Comparison of ENCODE assay signal across 31 cellular contexts in the genomic region with DNA sequence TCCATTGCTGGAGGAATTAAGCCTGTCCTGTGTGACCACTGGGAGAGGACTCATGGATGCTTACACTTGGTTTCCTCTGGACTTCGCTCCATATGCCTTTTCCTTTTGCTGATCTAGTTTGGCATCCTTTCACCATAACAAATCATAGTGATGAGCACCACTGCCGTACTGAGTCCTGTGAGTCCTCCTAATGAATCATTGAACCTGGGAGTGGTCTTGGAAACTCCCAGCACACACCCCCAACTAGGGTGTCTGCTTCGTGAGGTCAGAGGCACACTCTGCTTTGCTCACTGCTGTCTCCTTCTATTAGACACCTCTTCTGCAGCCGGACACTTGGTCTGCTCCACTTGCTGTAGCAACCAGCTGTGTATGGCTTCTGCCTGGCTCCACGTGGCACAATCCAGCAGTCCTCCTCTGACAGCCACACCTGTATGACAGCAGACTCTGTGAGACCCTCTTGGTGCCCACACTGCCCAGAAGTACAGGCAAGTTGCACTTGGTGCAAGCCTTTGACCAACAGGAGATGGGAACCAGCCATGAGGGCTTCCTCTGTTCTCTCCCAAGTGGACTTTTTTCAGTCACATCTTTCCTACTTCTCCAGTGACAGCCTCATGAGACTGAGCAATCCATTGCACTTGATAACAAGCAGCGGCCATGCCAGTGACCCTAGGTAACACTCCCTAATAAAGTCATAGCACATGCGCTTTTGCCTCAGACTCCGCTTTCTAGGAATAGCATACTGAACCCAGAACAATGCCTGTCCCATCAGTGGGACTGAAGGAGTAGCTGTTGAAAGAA.
DNase-seq lines count a peak whose midpoint lies in the region; ATAC-seq and TF ChIP-seq lines count a peak whose summit lies in the region.
"Had no signal": no experiment of that assay in that cellular context is flagged by ENCODE, and none has a peak within 500 bp of the region (broad histone marks: within the 10 kb centered on the region; RNA-seq: fewer than 3 reads in every experiment).

No MANE protein-coding gene starts in this region.

- no peak for ATAC-seq in HG02610 (IDR thresholded peaks at IDR 0.05; ENCODE audit: unreplicated experiment)
- no peak for ATAC-seq in HG02870 (IDR thresholded peaks at IDR 0.05; ENCODE audit: unreplicated experiment)
- ATAC-seq: activated T-cell treated with anti-CD3 and anti-CD28 coated beads, Interleukin-2, amount 50 U/mL, for 72 hours; body of pancreas; stimulated activated naive CD8-positive, alpha-beta T cell treated with anti-CD3 and anti-CD28 coated beads, Interleukin-15, Interleukin-2, amounts not matched to agents 100 U/mL and 50 U/mL, for 24 hours; WTC11 had no signal

- POLR2A ChIA-PET in HEK293T (lab: Yijun Ruan, JAX), result no interaction called here

- CTCF ChIA-PET in HEK293T (lab: Yijun Ruan, JAX), result no interaction called here

- no peak overlapping the region for H3K4me3 Mint-ChIP-seq in chondrocyte (ENCODE audit: unreplicated experiment)
- H3K4me3 Mint-ChIP-seq: activated T-cell treated with anti-CD3 and anti-CD28 coated beads, Interleukin-2, amount 50 U/mL, for 72 hours; WTC11 had no signal

- H3K4me1 Mint-ChIP-seq in chondrocyte (ENCODE audit: low read depth), result peaks cover 15% of the 10 kb centered on the region
- H3K4me1 Mint-ChIP-seq: naive B cell, WTC11 had no signal

- H3K36me3 Mint-ChIP-seq in chondrocyte (ENCODE audit: low read depth), result peaks cover 2% of the 10 kb centered on the region
- H3K36me3 Mint-ChIP-seq: WTC11 had no signal

- peaks cover 9% of the 10 kb centered on the region for H3K27me3 Mint-ChIP-seq in chondrocyte (ENCODE audit: low read depth)

- TF ChIP-seq CTCF in C4-2B (conservative IDR thresholded peaks at IDR 0.05), result no peak
- TF ChIP-seq CTCF in chondrocyte (IDR thresholded peaks at IDR 0.05), result no peak

- DNase-seq in LHCN-M2 (ENCODE audit: low read depth) (peak; percentile 57), chondrocyte (ENCODE audit: low spot score) (peak; percentile 48), mesenteric fat pad (ENCODE audit: low spot score) (peak; percentile 49), SK-N-DZ (ENCODE audit: low spot score) (no peak), HEK293T (ENCODE audit: extremely low spot score) (no peak)
- DNase-seq: activated CD4-positive, alpha-beta T cell treated with anti-CD3 and anti-CD28 coated beads, Interleukin-2, amount 50 U/mL, for 1 hour; activated naive CD4-positive, alpha-beta T cell treated with Interleukin-2 at 50 U/mL for 16 hours; activated T-cell treated with anti-CD3 and anti-CD28 coated beads, Interleukin-2, amount 50 U/mL, for 72 hours; AML-193; DMS153; erythroblast; GF-D8; left lung; naive B cell; NCI-H1092 treated with DMSO at 0.1 percent for 48 hours; NCI-H187 treated with DMSO at 0.1 percent for 48 hours; NCI-H526; NK-92 treated with Interleukin-12 subunit alpha and Interleukin-12 subunit beta, amount 100 ng/mL, for 24 hours; SIG-M5; stimulated activated naive CD8-positive, alpha-beta T cell treated with anti-CD3 and anti-CD28 coated beads, Interleukin-15, Interleukin-2, amounts not matched to agents 100 U/mL and 50 U/mL, for 24 hours; T1000 had no signal

- H3K9me3 Mint-ChIP-seq in chondrocyte (ENCODE audit: low read depth), result peaks cover 10% of the 10 kb centered on the region

- H3K27ac ChIP-seq in C4-2B, result peak overlapping the region; percentile 92
- H3K27ac ChIP-seq: A549, body of pancreas, hepatocyte, HL-60, left lung, neutrophil, skin epidermis had no signal

- H3K27ac Mint-ChIP-seq in chondrocyte (ENCODE audit: unreplicated experiment), result no peak overlapping the region
- H3K27ac Mint-ChIP-seq: activated T-cell treated with anti-CD3 and anti-CD28 coated beads, Interleukin-2, amount 50 U/mL, for 72 hours; naive B cell; WTC11 had no signal

TF ChIP-seq in HEK293T, 16 proteins besides CTCF, POLR2A, EP300 and RAD21:
- no peak for TF ChIP-seq CTBP1 (IDR thresholded peaks at IDR 0.05; ENCODE audit: borderline replicate concordance)
- TF ChIP-seq ELF4 (IDR thresholded peaks at IDR 0.05), result no peak
- TF ChIP-seq FOXK2 (IDR thresholded peaks at IDR 0.05), result no peak
- no peak for TF ChIP-seq ZNF384 (IDR thresholded peaks at IDR 0.05)
- no peak for TF ChIP-seq FOXA1 (IDR thresholded peaks at IDR 0.05)
- no peak for TF ChIP-seq TARDBP (IDR thresholded peaks at IDR 0.05)
- no peak for TF ChIP-seq NFRKB (IDR thresholded peaks at IDR 0.05)
- TF ChIP-seq SUZ12 (IDR thresholded peaks at IDR 0.05), result no peak
- no peak for TF ChIP-seq SP1 (IDR thresholded peaks at IDR 0.05)
- TF ChIP-seq, protein P1, sequence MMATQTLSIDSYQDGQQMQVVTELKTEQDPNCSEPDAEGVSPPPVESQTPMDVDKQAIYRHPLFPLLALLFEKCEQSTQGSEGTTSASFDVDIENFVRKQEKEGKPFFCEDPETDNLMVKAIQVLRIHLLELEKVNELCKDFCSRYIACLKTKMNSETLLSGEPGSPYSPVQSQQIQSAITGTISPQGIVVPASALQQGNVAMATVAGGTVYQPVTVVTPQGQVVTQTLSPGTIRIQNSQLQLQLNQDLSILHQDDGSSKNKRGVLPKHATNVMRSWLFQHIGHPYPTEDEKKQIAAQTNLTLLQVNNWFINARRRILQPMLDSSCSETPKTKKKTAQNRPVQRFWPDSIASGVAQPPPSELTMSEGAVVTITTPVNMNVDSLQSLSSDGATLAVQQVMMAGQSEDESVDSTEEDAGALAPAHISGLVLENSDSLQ (IDR thresholded peaks at IDR 0.05), result no peak
- TF ChIP-seq BHLHE40 (IDR thresholded peaks at IDR 0.05; ENCODE audit: borderline replicate concordance), result no peak
- no peak for TF ChIP-seq LEF1 (IDR thresholded peaks at IDR 0.05; ENCODE audit: borderline replicate concordance)
- no peak for TF ChIP-seq L3MBTL2 (conservative IDR thresholded peaks at IDR 0.05)
- no peak for TF ChIP-seq ARNT (IDR thresholded peaks at IDR 0.05)

Comparison
In these comparisons a context has a peak if more than half of its experiments do, and no peak if none do; other contexts are left out.
1. DNase-seq: peak in LHCN-M2 (single experiment), chondrocyte (single experiment) and mesenteric fat pad (single experiment); none in SK-N-DZ (single experiment) and HEK293T (single experiment).